Comparison of ENCODE assay signal across 8 cellular contexts in the genomic region with DNA sequence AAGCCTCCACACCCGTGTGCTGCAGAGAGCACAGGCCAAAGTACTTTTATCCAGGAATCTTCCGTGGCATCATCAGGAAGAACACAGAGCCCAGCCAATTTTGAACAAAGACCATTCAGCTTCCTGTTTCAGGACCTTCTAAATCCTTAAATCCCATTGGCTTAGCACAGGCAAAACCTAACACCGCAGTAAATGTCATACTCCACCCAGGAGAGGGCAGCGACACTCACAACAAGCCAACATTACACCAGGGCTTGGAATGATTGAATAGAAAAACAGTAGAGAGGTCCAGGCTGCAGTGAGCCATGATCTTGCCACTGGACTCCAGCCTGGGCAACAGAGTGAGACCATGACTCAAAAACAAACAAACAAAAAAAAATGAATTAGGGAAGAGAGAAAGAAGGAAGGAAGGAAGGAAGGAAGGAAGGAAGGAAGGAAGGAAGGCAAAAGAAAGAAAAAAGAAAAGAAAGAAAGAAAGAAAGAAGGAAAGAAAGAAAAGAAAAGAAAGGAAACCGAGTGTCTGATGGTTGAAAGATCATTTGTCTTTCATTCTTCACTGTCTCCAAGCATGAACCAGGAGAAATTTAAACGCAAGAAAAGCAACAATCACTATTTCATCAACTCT.
A peak's percentile ranks its signal among the peaks of the same experiment; 100 is the strongest.
DNase-seq lines count a peak whose midpoint lies in the region; ATAC-seq and TF ChIP-seq lines count a peak whose summit lies in the region.

No MANE protein-coding gene starts in this region.

- DNase-seq in MCF 10A (ENCODE audit: unreplicated experiment) (peak; percentile 26), breast epithelium (ENCODE audit: low spot score in 2 of 2) (no peak), MV-4-11 (lab: John Stamatoyannopoulos, UW) (peak; percentile 58), dorsolateral prefrontal cortex (peak in 2 of 10 donors; percentile 30 to 39), type B pancreatic cell (ENCODE audit: extremely low spot score, unreplicated experiment) (no peak), T-cell (no peak)
- no peak for DNase-seq in naive thymus-derived CD4-positive, alpha-beta T cell

- H3K27me3 ChIP-seq in breast epithelium = peaks cover 0 to 3% of the 10 kb centered on the region in 2 donors
- peaks cover 0 to 6% (median 0%) of the 10 kb centered on the region in 45 donors for H3K27me3 ChIP-seq in dorsolateral prefrontal cortex
- H3K27me3 ChIP-seq in naive thymus-derived CD4-positive, alpha-beta T cell (ENCODE audit: control insufficient read depth in 2 of 2, insufficient read depth in 2 of 2, low read length in 2 of 2) = no peaks in the 10 kb centered on the region

- H3K4me3 Mint-ChIP-seq in MCF 10A (ENCODE audit: unreplicated experiment) (no peak overlapping the region), type B pancreatic cell (peak overlapping the region; percentile 67), T-cell (no peak overlapping the region)
- no peak overlapping the region for H3K4me3 Mint-ChIP-seq in naive thymus-derived CD4-positive, alpha-beta T cell

- CTCF ChIA-PET in MCF 10A (lab: Yijun Ruan, JAX) (no interaction called here), T-cell (lab: Charles Lee) (no interaction called here)
- CTCF ChIA-PET in naive thymus-derived CD4-positive, alpha-beta T cell (lab: Charles Lee) = interaction anchor here (0.5 kb wide), 1 partner anchor 10 kb away, joined by 3 read pairs; no protein-coding TSS in a partner anchor

- no TSS peak for BruUV-seq in MCF 10A (replicated peaks; lab: Mats Ljungman, UMichigan)

- H3K27ac Mint-ChIP-seq in MCF 10A (ENCODE audit: low read depth, unreplicated experiment) = no peak overlapping the region
- no peak overlapping the region for H3K27ac Mint-ChIP-seq in type B pancreatic cell
- H3K27ac Mint-ChIP-seq in naive thymus-derived CD4-positive, alpha-beta T cell = no peak overlapping the region
- no peak overlapping the region for H3K27ac Mint-ChIP-seq in T-cell

- intact Hi-C loops in MCF 10A (cut with micrococcal nuclease) = no loop called here
- intact Hi-C loops in breast epithelium (cut with DNase I; ENCODE audit: low total_unique reads) = no loop called here
- intact Hi-C loops in dorsolateral prefrontal cortex (cut with DNase I) = loop anchor here in 1 of 2 donors (10.0 kb wide), 1 partner anchor 252 kb away; a partner anchor contains a TSS
- intact Hi-C loops in naive thymus-derived CD4-positive, alpha-beta T cell (cut with micrococcal nuclease) = no loop called here

- TF ChIP-seq CTCF in MCF 10A (IDR thresholded peaks at IDR 0.05; ENCODE audit: unreplicated experiment) (no peak), breast epithelium (IDR thresholded peaks at IDR 0.05) (no peak), dorsolateral prefrontal cortex (IDR thresholded peaks at IDR 0.05 in 54 of 56, conservative IDR thresholded peaks at IDR 0.05 in 2 of 56; ENCODE audit: low read depth in 1 of 56, partially characterized antibody in 56 of 56) (peak in 15 of 56 donors; percentile 7 to 42 (median 21)), type B pancreatic cell (conservative IDR thresholded peaks at IDR 0.05) (peak; percentile 46)

- no peaks in the 10 kb centered on the region for H3K36me3 ChIP-seq in breast epithelium
- H3K36me3 ChIP-seq in naive thymus-derived CD4-positive, alpha-beta T cell (ENCODE audit: control insufficient read depth in 2 of 3, insufficient read depth in 3 of 3, low read length in 3 of 3) = no peaks in the 10 kb centered on the region

- no peaks in the 10 kb centered on the region for H3K9me3 Mint-ChIP-seq in MCF 10A (ENCODE audit: unreplicated experiment)
- no peaks in the 10 kb centered on the region for H3K9me3 Mint-ChIP-seq in type B pancreatic cell
- peaks cover 0 to 2% (median 0%) of the 10 kb centered on the region in 11 donors for H3K9me3 Mint-ChIP-seq in naive thymus-derived CD4-positive, alpha-beta T cell
- no peaks in the 10 kb centered on the region for H3K9me3 Mint-ChIP-seq in T-cell

- H3K4me1 ChIP-seq in breast epithelium = no peaks in the 10 kb centered on the region
- no peaks in the 10 kb centered on the region for H3K4me1 ChIP-seq in naive thymus-derived CD4-positive, alpha-beta T cell (ENCODE audit: control insufficient read depth in 2 of 2, insufficient read depth in 2 of 2, low read length in 2 of 2)

- no peak for TF ChIP-seq POLR2A in breast epithelium (IDR thresholded peaks at IDR 0.05)

- H3K4me3 ChIP-seq in breast epithelium (no peak overlapping the region), dorsolateral prefrontal cortex (peak overlapping the region in 2 of 59 donors; percentile 4 to 25)
- no peak overlapping the region for H3K4me3 ChIP-seq in naive thymus-derived CD4-positive, alpha-beta T cell (ENCODE audit: low read length)

- H3K36me3 Mint-ChIP-seq in MCF 10A (ENCODE audit: insufficient read depth, unreplicated experiment) (no peaks in the 10 kb centered on the region), type B pancreatic cell (no peaks in the 10 kb centered on the region), T-cell (no peaks in the 10 kb centered on the region)
- no peaks in the 10 kb centered on the region for H3K36me3 Mint-ChIP-seq in naive thymus-derived CD4-positive, alpha-beta T cell

- H3K27ac ChIP-seq in breast epithelium = no peak overlapping the region
- peak overlapping the region in 52 of 59 donors; percentile 6 to 88 (median 70) for H3K27ac ChIP-seq in dorsolateral prefrontal cortex
- H3K27ac ChIP-seq in naive thymus-derived CD4-positive, alpha-beta T cell (ENCODE audit: low read depth, low read length) = no peak overlapping the region

- POLR2A ChIA-PET in MCF 10A (lab: Yijun Ruan, JAX) (interaction anchor here (0.7 kb wide), 1 partner anchor 12 kb away, joined by 3 read pairs; no protein-coding TSS in a partner anchor), T-cell (lab: Charles Lee) (no interaction called here)
- POLR2A ChIA-PET in naive thymus-derived CD4-positive, alpha-beta T cell (lab: Charles Lee) = no interaction called here

- no peak for ATAC-seq in naive thymus-derived CD4-positive, alpha-beta T cell
- ATAC-seq in T-cell (replicated peaks in 1 of 4) (no peak), HG02938 (IDR thresholded peaks at IDR 0.05; ENCODE audit: unreplicated experiment) (no peak)

- H3K4me1 Mint-ChIP-seq in MCF 10A (ENCODE audit: insufficient read depth, unreplicated experiment) (no peaks in the 10 kb centered on the region), type B pancreatic cell (ENCODE audit: unreplicated experiment) (peaks cover 25% of the 10 kb centered on the region), T-cell (peaks cover 0 to 2% (median 2%) of the 10 kb centered on the region in 3 donors)
- peaks cover 0 to 13% (median 6%) of the 10 kb centered on the region in 7 donors for H3K4me1 Mint-ChIP-seq in naive thymus-derived CD4-positive, alpha-beta T cell

- H3K9me3 ChIP-seq in breast epithelium = no peaks in the 10 kb centered on the region
- H3K9me3 ChIP-seq in naive thymus-derived CD4-positive, alpha-beta T cell (ENCODE audit: control insufficient read depth in 2 of 3, low read length in 3 of 3) = no peaks in the 10 kb centered on the region

- H3K27me3 Mint-ChIP-seq in MCF 10A (ENCODE audit: insufficient read depth, unreplicated experiment) (peaks cover 42% of the 10 kb centered on the region), type B pancreatic cell (peaks cover 28% of the 10 kb centered on the region), T-cell (peaks cover 6 to 10% of the 10 kb centered on the region in 2 donors)
- peaks cover 11 to 48% (median 24%) of the 10 kb centered on the region in 5 donors for H3K27me3 Mint-ChIP-seq in naive thymus-derived CD4-positive, alpha-beta T cell

Comparison
In these comparisons a context has a peak if more than half of its experiments do, and no peak if none do; other contexts are left out.
1. DNase-seq: peak in MCF 10A (single experiment) and MV-4-11 (single experiment); none in breast epithelium (0 of 2), type B pancreatic cell (single experiment), naive thymus-derived CD4-positive, alpha-beta T cell (0 of 9) and T-cell (0 of 34).
2. H3K27ac ChIP-seq: peak in dorsolateral prefrontal cortex (52 of 59); none in breast epithelium (0 of 2) and naive thymus-derived CD4-positive, alpha-beta T cell (single experiment).